1 cellular context compared by ENCODE assay signal in genomic region chr17:45930420-45930951, GRCh38.
TF ChIP-seq lines count a peak whose summit lies in the region.

No MANE protein-coding gene starts in this region.

TF ChIP-seq in K562, 482 proteins besides CTCF, POLR2A, EP300 and RAD21 (continued from another document and continues in another):
- no peak for TF ChIP-seq SMAD1 (IDR thresholded peaks at IDR 0.05; ENCODE audit: low read depth, low read length, partially characterized antibody)
- no peak for TF ChIP-seq ZC3H11A (IDR thresholded peaks at IDR 0.05; ENCODE audit: low read depth, low read length)
- no peak for TF ChIP-seq TRIM24 (IDR thresholded peaks at IDR 0.05)
- no peak for TF ChIP-seq PKNOX1 (IDR thresholded peaks at IDR 0.05)
- no peak for TF ChIP-seq STAT5B (CRISPR knock-in tag; IDR thresholded peaks at IDR 0.05)
- TF ChIP-seq MTA3 (IDR thresholded peaks at IDR 0.05; ENCODE audit: borderline replicate concordance), result no peak; the same call in 1 of the 2 replicates
- TF ChIP-seq ZBTB43 (CRISPR knock-in tag; IDR thresholded peaks at IDR 0.05), result no peak
- peak; percentile 95 for TF ChIP-seq RBM25 (IDR thresholded peaks at IDR 0.05; ENCODE audit: low read depth, low read length, severe bottlenecking)
- no peak for TF ChIP-seq THRB (CRISPR knock-in tag; conservative IDR thresholded peaks at IDR 0.05)
- no peak for TF ChIP-seq FIP1L1 (IDR thresholded peaks at IDR 0.05; ENCODE audit: low read depth, low read length, poor library complexity, severe bottlenecking)
- no peak for TF ChIP-seq PTRF (tag; IDR thresholded peaks at IDR 0.05)
- no peak for TF ChIP-seq HDAC3 (IDR thresholded peaks at IDR 0.05; ENCODE audit: borderline replicate concordance, partially characterized antibody)
- TF ChIP-seq ARID2 (IDR thresholded peaks at IDR 0.05), result no peak
- TF ChIP-seq ZFX (CRISPR knock-in tag; IDR thresholded peaks at IDR 0.05), result no peak
- peak in 1 of 3 experiments; percentile 36 for TF ChIP-seq YY1 (IDR thresholded peaks at IDR 0.05; ENCODE audit: borderline replicate concordance in 1 of 3, control insufficient read depth in 1 of 3, extremely low read depth in 1 of 3, insufficient read depth in 3 of 3, insufficient read length in 1 of 3, insufficient replicate concordance in 2 of 3, low read depth in 1 of 3, low read length in 2 of 3)
- no peak for TF ChIP-seq HNRNPK (IDR thresholded peaks at IDR 0.05; ENCODE audit: low read depth, low read length, poor library complexity, severe bottlenecking)
- TF ChIP-seq SIRT6 (IDR thresholded peaks at IDR 0.05; ENCODE audit: low read depth, low read length), result no peak
- TF ChIP-seq ZNF24 (IDR thresholded peaks at IDR 0.05), result no peak
- TF ChIP-seq PHF8 (IDR thresholded peaks at IDR 0.05; ENCODE audit: borderline replicate concordance, low read length), result no peak
- no peak for TF ChIP-seq EWSR1 (IDR thresholded peaks at IDR 0.05; ENCODE audit: borderline replicate concordance, low read depth, partially characterized antibody)
- no peak for TF ChIP-seq ZNF699 (CRISPR knock-in tag; IDR thresholded peaks at IDR 0.05; ENCODE audit: insufficient replicate concordance)
- TF ChIP-seq CBX3 (IDR thresholded peaks at IDR 0.05; ENCODE audit: borderline replicate concordance in 1 of 2, low read length in 2 of 2), result no peak
- no peak for TF ChIP-seq HMBOX1 (IDR thresholded peaks at IDR 0.05)
- no peak for TF ChIP-seq ZBTB7A (IDR thresholded peaks at IDR 0.05; ENCODE audit: borderline replicate concordance, control insufficient read depth, low read depth, low read length)
- TF ChIP-seq NUFIP1 (IDR thresholded peaks at IDR 0.05; ENCODE audit: partially characterized antibody), result no peak
- no peak for TF ChIP-seq FOXJ2 (tag; IDR thresholded peaks at IDR 0.05)
- no peak for TF ChIP-seq ZNF584 (CRISPR knock-in tag; IDR thresholded peaks at IDR 0.05; ENCODE audit: low read depth)
- peak; percentile 85 for TF ChIP-seq BCOR (IDR thresholded peaks at IDR 0.05)
- TF ChIP-seq SMAD3 (CRISPR knock-in tag; conservative IDR thresholded peaks at IDR 0.05), result no peak
- no peak for TF ChIP-seq ZNF23 (CRISPR knock-in tag; IDR thresholded peaks at IDR 0.05)
- no peak for TF ChIP-seq GTF2A2 (tag; IDR thresholded peaks at IDR 0.05)
- no peak for TF ChIP-seq TSHZ1 (CRISPR knock-in tag; IDR thresholded peaks at IDR 0.05)
- no peak for TF ChIP-seq CBX5 (IDR thresholded peaks at IDR 0.05; ENCODE audit: borderline replicate concordance, low read depth)
- TF ChIP-seq NBN (IDR thresholded peaks at IDR 0.05; ENCODE audit: low read depth), result no peak
- TF ChIP-seq NFE2 (IDR thresholded peaks at IDR 0.05; ENCODE audit: low read depth), result peak; percentile 83
- TF ChIP-seq ZNF583 (CRISPR knock-in tag; IDR thresholded peaks at IDR 0.05), result no peak
- TF ChIP-seq L3MBTL2 (IDR thresholded peaks at IDR 0.05), result no peak
- TF ChIP-seq MYBL2 (IDR thresholded peaks at IDR 0.05; ENCODE audit: low read depth), result no peak
- no peak for TF ChIP-seq MYBL2 (CRISPR knock-in tag; IDR thresholded peaks at IDR 0.05; ENCODE audit: borderline replicate concordance)
- TF ChIP-seq GABPB2 (CRISPR knock-in tag; conservative IDR thresholded peaks at IDR 0.05), result no peak
- no peak for TF ChIP-seq BRF2 (IDR thresholded peaks at IDR 0.05; ENCODE audit: borderline replicate concordance, insufficient read depth, insufficient read length)
- TF ChIP-seq RERE (CRISPR knock-in tag; IDR thresholded peaks at IDR 0.05; ENCODE audit: borderline replicate concordance), result no peak
- peak; percentile 62 for TF ChIP-seq NFE2L1 (tag; IDR thresholded peaks at IDR 0.05; ENCODE audit: borderline replicate concordance, low read depth)
- no peak for TF ChIP-seq ZKSCAN8 (CRISPR knock-in tag; IDR thresholded peaks at IDR 0.05)
- TF ChIP-seq GMEB1 (CRISPR knock-in tag; IDR thresholded peaks at IDR 0.05), result no peak
- 0 out of 2 replicates have a peak, but pooled peaks have one; percentile 51 for TF ChIP-seq DPF2 (IDR thresholded peaks at IDR 0.05)
- no peak for TF ChIP-seq ZNF76 (CRISPR knock-in tag; IDR thresholded peaks at IDR 0.05; ENCODE audit: borderline replicate concordance)
- peak; percentile 24; the same call in 1 of the 2 replicates for TF ChIP-seq MAFK (IDR thresholded peaks at IDR 0.05; ENCODE audit: low read length)
- no peak for TF ChIP-seq CBX8 (IDR thresholded peaks at IDR 0.05; ENCODE audit: borderline replicate concordance, extremely low read depth, low read depth, low read length, poor library complexity, severe bottlenecking)
- TF ChIP-seq ILF3 (IDR thresholded peaks at IDR 0.05; ENCODE audit: borderline replicate concordance), result no peak
- TF ChIP-seq JUND (IDR thresholded peaks at IDR 0.05; ENCODE audit: borderline replicate concordance, low read depth, low read length), result no peak
- TF ChIP-seq JUND (tag; IDR thresholded peaks at IDR 0.05; ENCODE audit: borderline replicate concordance, low read depth, low read length), result peak; percentile 65; the same call in 2 of the 3 replicates
